13 cellular contexts compared by ENCODE assay signal in genomic region chr16:71937868-71938510, GRCh38. TPM values are rescaled to one million over a fixed set of nuclear protein-coding genes. Genes with fewer than 3 reads are reported as not detected.
DNase-seq lines count a peak whose midpoint lies in the region; ATAC-seq and TF ChIP-seq lines count a peak whose summit lies in the region.
"Had no signal": no experiment of that assay in that cellular context is flagged by ENCODE, and none has a peak within 500 bp of the region (broad histone marks: within the 10 kb centered on the region; RNA-seq: fewer than 3 reads in every experiment).

No MANE protein-coding gene starts in this region.

- H3K9ac ChIP-seq in H9 (ENCODE audit: extremely low read depth, insufficient read length, low read length) = no peak overlapping the region

- peak; percentile 31 for ATAC-seq in stimulated activated naive CD8-positive, alpha-beta T cell treated with anti-CD3 and anti-CD28 coated beads, Interleukin-15, amount 100 ng/mL, for 72 hours
- ATAC-seq in stimulated activated naive CD8-positive, alpha-beta T cell treated with anti-CD3 and anti-CD28 coated beads, Interleukin-15, Interleukin-2, amounts not matched to agents 100 U/mL and 50 U/mL, for 24 hours = no peak
- ATAC-seq in left colon = peak; percentile 9
- ATAC-seq: GM12878 had no signal

- no peak overlapping the region for H3K4me2 ChIP-seq in H9 (ENCODE audit: insufficient read depth, insufficient read length, low read length)

- intact Hi-C loops in left colon (cut with DNase I, micrococcal nuclease) = no loop called here

- H2BK5ac ChIP-seq in H9 (ENCODE audit: insufficient read length, low read length) = no peak overlapping the region

- H3K9me3 Mint-ChIP-seq in stimulated activated naive CD8-positive, alpha-beta T cell treated with anti-CD3 and anti-CD28 coated beads, Interleukin-15, amount 100 ng/mL, for 72 hours = no peaks in the 10 kb centered on the region
- H3K9me3 Mint-ChIP-seq in H9 = no peaks in the 10 kb centered on the region
- H3K9me3 Mint-ChIP-seq: CD4-positive, alpha-beta memory T cell had no signal

- H3T11ph ChIP-seq in H9 (ENCODE audit: low read length) = no peak overlapping the region

- no peak for TF ChIP-seq CTCF in H9 (conservative IDR thresholded peaks at IDR 0.05)

- H3K23me2 ChIP-seq in H9 (ENCODE audit: insufficient read length, low read depth, low read length, poor library complexity, severe bottlenecking) = no peaks in the 10 kb centered on the region

- DNase-seq in stimulated activated naive CD8-positive, alpha-beta T cell treated with anti-CD3 and anti-CD28 coated beads, Interleukin-15, amount 100 ng/mL, for 72 hours = no peak
- DNase-seq in stimulated activated naive CD8-positive, alpha-beta T cell treated with anti-CD3 and anti-CD28 coated beads, Interleukin-15, Interleukin-2, amounts not matched to agents 100 U/mL and 50 U/mL, for 24 hours = no peak
- DNase-seq in H9 (peak; percentile 35), left colon (no peak), GF-D8 (lab: John Stamatoyannopoulos, UW) (no peak), NCI-H446 (lab: John Stamatoyannopoulos, UW) (no peak), COR-L47 (lab: John Stamatoyannopoulos, UW) (no peak)
- DNase-seq: Caco-2; CD4-positive, alpha-beta memory T cell; GOT3 had no signal

- H3K9me3 ChIP-seq in H9 (ENCODE audit: control insufficient read depth, low read depth, low read length) = no peaks in the 10 kb centered on the region
- H3K9me3 ChIP-seq: BE2C, Caco-2 had no signal

- H3K4me1 ChIP-seq in H9 (ENCODE audit: insufficient read depth, low read length) = no peaks in the 10 kb centered on the region
- H3K4me1 ChIP-seq: BE2C, Caco-2 had no signal

- no peaks in the 10 kb centered on the region for H3K27me3 ChIP-seq in H9 (ENCODE audit: insufficient read depth, low read length)
- H3K27me3 ChIP-seq: BE2C had no signal

- H3K27ac ChIP-seq in H9 (ENCODE audit: insufficient read length, low read depth, low read length) = no peak overlapping the region
- H3K27ac ChIP-seq: C4-2B had no signal

- H3K4me3 Mint-ChIP-seq in stimulated activated naive CD8-positive, alpha-beta T cell treated with anti-CD3 and anti-CD28 coated beads, Interleukin-15, amount 100 ng/mL, for 72 hours = no peak overlapping the region
- no peak overlapping the region for H3K4me3 Mint-ChIP-seq in H9
- H3K4me3 Mint-ChIP-seq: CD4-positive, alpha-beta memory T cell had no signal

- H3K4me1 Mint-ChIP-seq in stimulated activated naive CD8-positive, alpha-beta T cell treated with anti-CD3 and anti-CD28 coated beads, Interleukin-15, amount 100 ng/mL, for 72 hours = no peaks in the 10 kb centered on the region
- H3K4me1 Mint-ChIP-seq in H9 = peaks cover 10 to 12% of the 10 kb centered on the region in 2 experiments

- H2BK20ac ChIP-seq in H9 (ENCODE audit: low read depth, low read length, poor library complexity, severe bottlenecking) = no peak overlapping the region

- H2AFZ ChIP-seq in H9 (ENCODE audit: low read length) = no peak overlapping the region

- peaks cover 0 to 8% (median 0%) of the 10 kb centered on the region in 3 experiments; a peak in 2 of 7 replicates for H3K36me3 Mint-ChIP-seq in H9 (ENCODE audit: insufficient read depth in 1 of 3, low read depth in 3 of 3)

- no peak overlapping the region for H3K27ac Mint-ChIP-seq in stimulated activated naive CD8-positive, alpha-beta T cell treated with anti-CD3 and anti-CD28 coated beads, Interleukin-15, amount 100 ng/mL, for 72 hours
- H3K27ac Mint-ChIP-seq in H9 = no peak overlapping the region

- no peaks in the 10 kb centered on the region for H3K79me2 ChIP-seq in H9 (ENCODE audit: insufficient read depth, low read length)

- no peak overlapping the region for H2AK5ac ChIP-seq in H9 (ENCODE audit: insufficient read length, low read length)

- H2BK120ac ChIP-seq in H9 (ENCODE audit: low read depth, low read length, poor library complexity, severe bottlenecking) = no peak overlapping the region

- no peak overlapping the region for H3K18ac ChIP-seq in H9 (ENCODE audit: insufficient read length, low read depth, low read length)

- H4K91ac ChIP-seq in H9 (ENCODE audit: insufficient read length, low read depth, low read length) = no peak overlapping the region

- H2BK15ac ChIP-seq in H9 (ENCODE audit: low read depth, low read length) = no peak overlapping the region

- H3K79me1 ChIP-seq in H9 (ENCODE audit: insufficient read depth, low read depth, low read length, poor library complexity, severe bottlenecking) = no peaks in the 10 kb centered on the region

- H3K56ac ChIP-seq in H9 (ENCODE audit: insufficient read length, low read depth, low read length) = no peak overlapping the region

- H3K23ac ChIP-seq in H9 (ENCODE audit: insufficient read length, low read depth, low read length) = no peak overlapping the region

- H4K5ac ChIP-seq in H9 (ENCODE audit: insufficient read length, low read depth, low read length) = no peak overlapping the region

- H4K8ac ChIP-seq in H9 (replicated peaks; ENCODE audit: insufficient read length, low read depth, low read length) = no peak overlapping the region

- WGBS in H9 (ENCODE audit: extremely low coverage, insufficient read length, low lambda C conversion rate) = no CpG with 5 or more reads among the region's 10 CpGs

- H3K27me3 Mint-ChIP-seq in stimulated activated naive CD8-positive, alpha-beta T cell treated with anti-CD3 and anti-CD28 coated beads, Interleukin-15, amount 100 ng/mL, for 72 hours = no peaks in the 10 kb centered on the region
- H3K27me3 Mint-ChIP-seq in H9 (ENCODE audit: low read depth) = peaks cover 5% of the 10 kb centered on the region; the same call in 1 of the 2 replicates

- H4K20me1 ChIP-seq in H9 (ENCODE audit: control insufficient read depth, insufficient read depth, insufficient read length) = no peaks in the 10 kb centered on the region

- H3K14ac ChIP-seq in H9 (ENCODE audit: insufficient read depth, low read length) = no peak overlapping the region

- H3K4ac ChIP-seq in H9 (ENCODE audit: low read depth, low read length) = no peak overlapping the region

- no peak overlapping the region for H2BK12ac ChIP-seq in H9 (ENCODE audit: insufficient read length, low read depth, low read length)

RNA-seq across cellular contexts. Expression of gene IST1, which starts 42.7 kb away (rescaled TPM):
- 263 and 264 TPM in 2 replicates for total RNA-seq in H9 (2021)
- total RNA-seq in left colon = 100 to 1,000 TPM; 200 to 250 TPM

RNA-seq across cellular contexts. Expression of gene ZNF821, which starts 54.0 kb away (rescaled TPM):
- total RNA-seq in H9 (2021) (11.6 and 12.5 TPM in 2 replicates), left colon (10 to 100 TPM; 12.5 to 13.0 TPM)
